ENCODE assay signal across 12 cellular contexts in the genomic region with DNA sequence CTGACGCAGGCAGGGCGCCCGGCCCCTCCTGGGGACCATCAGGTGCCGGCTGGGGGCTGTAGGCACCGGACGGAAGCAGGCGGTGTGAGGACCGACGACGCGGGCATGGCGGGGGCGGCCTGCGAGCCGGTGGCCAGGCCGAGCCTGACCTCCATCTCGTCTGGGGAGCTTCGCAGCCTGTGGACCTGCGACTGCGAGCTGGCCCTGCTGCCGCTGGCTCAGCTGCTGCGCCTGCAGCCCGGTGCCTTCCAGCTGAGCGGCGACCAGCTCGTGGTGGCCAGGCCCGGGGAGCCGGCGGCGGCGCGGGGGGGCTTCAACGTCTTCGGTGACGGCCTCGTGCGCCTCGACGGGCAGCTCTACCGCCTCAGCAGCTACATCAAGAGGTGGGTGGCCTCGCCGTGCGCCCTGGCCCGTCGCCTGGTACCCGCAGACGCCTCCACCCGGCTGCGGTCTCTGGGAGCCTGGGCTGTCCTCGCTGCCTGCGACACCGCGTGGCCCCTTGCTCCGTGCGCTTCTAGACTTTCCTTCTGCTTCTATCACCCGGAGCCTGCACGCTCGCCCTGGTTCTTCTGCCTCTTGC. TPM values are rescaled to one million over a fixed set of nuclear protein-coding genes. Genes with fewer than 3 reads are reported as not detected.
DNase-seq lines count a peak whose midpoint lies in the region; ATAC-seq and TF ChIP-seq lines count a peak whose summit lies in the region.
"Had no signal": no experiment of that assay in that cellular context is flagged by ENCODE, and none has a peak within 500 bp of the region (broad histone marks: within the 10 kb centered on the region; RNA-seq: fewer than 3 reads in every experiment).

No MANE protein-coding gene starts in this region.

- peak overlapping the region; percentile 36 for H3K14ac ChIP-seq in trophoblast cell (ENCODE audit: low read length)

- peak overlapping the region; percentile 93 for H4K91ac ChIP-seq in trophoblast cell (ENCODE audit: low read depth, low read length)

- peak overlapping the region; percentile 93 for H2BK12ac ChIP-seq in trophoblast cell (ENCODE audit: low read length)

- no peak overlapping the region for H3K23ac ChIP-seq in trophoblast cell (ENCODE audit: low read length)

- peak overlapping the region; percentile 56 for H3K4me2 ChIP-seq in trophoblast cell (ENCODE audit: low read length)

- 8% methylated on average over 58 of the region's 58 CpGs for WGBS in right cardiac atrium
- no CpG with 5 or more reads among the region's 58 CpGs for WGBS in trophoblast cell (ENCODE audit: extremely low coverage, insufficient coverage, insufficient read length)

- peak overlapping the region; percentile 85 for H4K8ac ChIP-seq in trophoblast cell (ENCODE audit: low read depth, low read length)

- H3K18ac ChIP-seq in trophoblast cell (ENCODE audit: low read length): peak overlapping the region; percentile 88

- no peaks in the 10 kb centered on the region for H3K27me3 ChIP-seq in ascending aorta
- no peaks in the 10 kb centered on the region for H3K27me3 ChIP-seq in right cardiac atrium (ENCODE audit: control insufficient read depth, insufficient read depth)
- no peaks in the 10 kb centered on the region for H3K27me3 ChIP-seq in trophoblast cell (ENCODE audit: insufficient read depth, low read length)

- peak overlapping the region; percentile 37 for H2AFZ ChIP-seq in trophoblast cell (ENCODE audit: insufficient read depth, low read length, poor library complexity)

- ATAC-seq in right cardiac atrium (peak; percentile 44 to 52), GM21717 (IDR thresholded peaks at IDR 0.05; ENCODE audit: unreplicated experiment) (no peak), SK-N-SH treated with all-trans-retinoic acid at 6 μM for 48 hours (no peak)

- H3K9me3 ChIP-seq in ascending aorta: no peaks in the 10 kb centered on the region
- no peaks in the 10 kb centered on the region for H3K9me3 ChIP-seq in right cardiac atrium (ENCODE audit: control insufficient read depth, low read length)
- H3K9me3 ChIP-seq in trophoblast cell (ENCODE audit: insufficient read depth, low read depth, low read length): no peaks in the 10 kb centered on the region

- peaks cover 0 to 5% of the 10 kb centered on the region in 2 donors for H3K36me3 ChIP-seq in ascending aorta
- peaks cover 0 to 2% of the 10 kb centered on the region in 2 experiments for H3K36me3 ChIP-seq in trophoblast cell (ENCODE audit: control insufficient read depth in 1 of 2, insufficient read depth in 2 of 2, low read length in 2 of 2)

- H3K27ac ChIP-seq in ascending aorta (peak overlapping the region; percentile 95 to 98), right cardiac atrium (ENCODE audit: low read length) (peak overlapping the region; percentile 52), trophoblast cell (ENCODE audit: low read depth, low read length) (peak overlapping the region; percentile 73)

- peaks cover 20% of the 10 kb centered on the region for H3K79me1 ChIP-seq in trophoblast cell (ENCODE audit: low read length)

- H3K4ac ChIP-seq in trophoblast cell (ENCODE audit: low read depth, low read length): peak overlapping the region; percentile 61

- peaks cover 2% of the 10 kb centered on the region for H3K79me2 ChIP-seq in trophoblast cell (ENCODE audit: control insufficient read depth, insufficient read depth, low read length, poor library complexity)

- H4K12ac ChIP-seq in trophoblast cell (ENCODE audit: low read depth, low read length): peak overlapping the region; percentile 51

- peak overlapping the region; percentile 73 for H2BK5ac ChIP-seq in trophoblast cell (ENCODE audit: low read depth, low read length, poor library complexity)

- DNase-seq in AG08396 (ENCODE audit: low spot score) (peak; percentile 34), ascending aorta (ENCODE audit: low spot score in 2 of 2) (no peak), right cardiac atrium (peak in 2 of 3 donors; percentile 70 to 78), trophoblast cell (no peak), RPMI8226 (no peak), NCI-H2029 treated with DMSO at 0.1 percent for 48 hours (lab: John Stamatoyannopoulos, UW) (no peak)
- DNase-seq: activated effector memory CD4-positive, alpha-beta T cell treated with Interleukin-2 at 50 U/mL for 16 hours; hypothalamus; NCI-H2029; stimulated activated CD4-positive, alpha-beta T cell treated with anti-CD3 and anti-CD28 coated beads, Interleukin-1b, Interleukin-23, amount 100 ng/mL, for 48 hours had no signal

- H3K4me1 ChIP-seq in ascending aorta: peaks cover 3 to 23% of the 10 kb centered on the region in 2 donors
- peaks cover 5% of the 10 kb centered on the region for H3K4me1 ChIP-seq in right cardiac atrium (ENCODE audit: control insufficient read depth, insufficient read depth, low read length)
- peaks cover 18 to 25% of the 10 kb centered on the region in 2 experiments for H3K4me1 ChIP-seq in trophoblast cell (ENCODE audit: control insufficient read depth in 1 of 2, insufficient read depth in 2 of 2, low read length in 2 of 2)

- H3K9ac ChIP-seq in trophoblast cell (ENCODE audit: low read length): no peak overlapping the region

- H3K4me3 ChIP-seq in ascending aorta: peak overlapping the region; percentile 56 to 81
- H3K4me3 ChIP-seq in right cardiac atrium (ENCODE audit: low read length): peak overlapping the region; percentile 48
- H3K4me3 ChIP-seq in trophoblast cell (ENCODE audit: low read depth, low read length): peak overlapping the region; percentile 63

- H2AK5ac ChIP-seq in trophoblast cell (ENCODE audit: low read length): peak overlapping the region; percentile 89

- peak overlapping the region; percentile 56 for H2BK120ac ChIP-seq in trophoblast cell (ENCODE audit: insufficient read depth, low read length, poor library complexity)

- TF ChIP-seq CTCF in ascending aorta (IDR thresholded peaks at IDR 0.05): no peak

- intact Hi-C loops in ascending aorta (cut with DNase I): loop anchor here (2.0 to 10.0 kb wide), 4 partner anchors 42 to 499 kb away; partner anchors contain the start of gene HMGB1
- intact Hi-C loops in right cardiac atrium (cut with DNase I): no loop called here

TF ChIP-seq in SK-N-SH treated with all-trans-retinoic acid at 6 μM for 48 hours, 23 proteins besides CTCF, POLR2A, EP300 and RAD21 (continues in another document):
- TF ChIP-seq, protein P1, sequence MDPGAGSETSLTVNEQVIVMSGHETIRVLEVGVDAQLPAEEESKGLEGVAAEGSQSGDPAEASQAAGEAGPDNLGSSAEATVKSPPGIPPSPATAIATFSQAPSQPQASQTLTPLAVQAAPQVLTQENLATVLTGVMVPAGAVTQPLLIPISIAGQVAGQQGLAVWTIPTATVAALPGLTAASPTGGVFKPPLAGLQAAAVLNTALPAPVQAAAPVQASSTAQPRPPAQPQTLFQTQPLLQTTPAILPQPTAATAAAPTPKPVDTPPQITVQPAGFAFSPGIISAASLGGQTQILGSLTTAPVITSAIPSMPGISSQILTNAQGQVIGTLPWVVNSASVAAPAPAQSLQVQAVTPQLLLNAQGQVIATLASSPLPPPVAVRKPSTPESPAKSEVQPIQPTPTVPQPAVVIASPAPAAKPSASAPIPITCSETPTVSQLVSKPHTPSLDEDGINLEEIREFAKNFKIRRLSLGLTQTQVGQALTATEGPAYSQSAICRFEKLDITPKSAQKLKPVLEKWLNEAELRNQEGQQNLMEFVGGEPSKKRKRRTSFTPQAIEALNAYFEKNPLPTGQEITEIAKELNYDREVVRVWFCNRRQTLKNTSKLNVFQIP (CRISPR knock-in tag; IDR thresholded peaks at IDR 0.05; ENCODE audit: borderline replicate concordance, low read depth): no peak
- TF ChIP-seq ZNF565 (CRISPR knock-in tag; conservative IDR thresholded peaks at IDR 0.05; ENCODE audit: low read depth): no peak
- no peak for TF ChIP-seq PPARA (CRISPR knock-in tag; IDR thresholded peaks at IDR 0.05; ENCODE audit: borderline replicate concordance)
- no peak for TF ChIP-seq ARNTL (CRISPR knock-in tag; IDR thresholded peaks at IDR 0.05; ENCODE audit: borderline replicate concordance, low read depth)
- no peak for TF ChIP-seq ZNF70 (CRISPR knock-in tag; IDR thresholded peaks at IDR 0.05)
- TF ChIP-seq GLIS3 (CRISPR knock-in tag; IDR thresholded peaks at IDR 0.05): no peak
- TF ChIP-seq BACH2 (CRISPR knock-in tag; IDR thresholded peaks at IDR 0.05; ENCODE audit: borderline replicate concordance): no peak
- TF ChIP-seq, protein P2, sequence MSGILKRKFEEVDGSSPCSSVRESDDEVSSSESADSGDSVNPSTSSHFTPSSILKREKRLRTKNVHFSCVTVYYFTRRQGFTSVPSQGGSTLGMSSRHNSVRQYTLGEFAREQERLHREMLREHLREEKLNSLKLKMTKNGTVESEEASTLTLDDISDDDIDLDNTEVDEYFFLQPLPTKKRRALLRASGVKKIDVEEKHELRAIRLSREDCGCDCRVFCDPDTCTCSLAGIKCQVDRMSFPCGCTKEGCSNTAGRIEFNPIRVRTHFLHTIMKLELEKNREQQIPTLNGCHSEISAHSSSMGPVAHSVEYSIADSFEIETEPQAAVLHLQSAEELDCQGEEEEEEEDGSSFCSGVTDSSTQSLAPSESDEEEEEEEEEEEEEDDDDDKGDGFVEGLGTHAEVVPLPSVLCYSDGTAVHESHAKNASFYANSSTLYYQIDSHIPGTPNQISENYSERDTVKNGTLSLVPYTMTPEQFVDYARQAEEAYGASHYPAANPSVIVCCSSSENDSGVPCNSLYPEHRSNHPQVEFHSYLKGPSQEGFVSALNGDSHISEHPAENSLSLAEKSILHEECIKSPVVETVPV (CRISPR knock-in tag; IDR thresholded peaks at IDR 0.05): no peak
- no peak for TF ChIP-seq TOX (CRISPR knock-in tag; IDR thresholded peaks at IDR 0.05; ENCODE audit: borderline replicate concordance)
- no peak for TF ChIP-seq CSDC2 (CRISPR knock-in tag; IDR thresholded peaks at IDR 0.05)
- TF ChIP-seq ISL1 (CRISPR knock-in tag; IDR thresholded peaks at IDR 0.05): no peak
- TF ChIP-seq TCF4 (CRISPR knock-in tag; IDR thresholded peaks at IDR 0.05; ENCODE audit: borderline replicate concordance): no peak
- no peak for TF ChIP-seq ZFP30 (CRISPR knock-in tag; IDR thresholded peaks at IDR 0.05)

RNA-seq across cellular contexts. Expression of gene MEDAG, which starts 0.4 kb away (rescaled TPM):
- total RNA-seq in ascending aorta (98.8 TPM), right cardiac atrium (10 to 100 TPM in 1 of 4 donors, 1 to 10 TPM in 3; 5.4 to 22.2 (median 8.5) TPM)
- 7.3 TPM for polyA plus RNA-seq in right cardiac atrium
- 0.58 and 0.63 TPM in 2 replicates for polyA plus RNA-seq in trophoblast cell (2013)

RNA-seq across cellular contexts. Expression of gene TEX26, which starts 26.0 kb away (rescaled TPM):
- total RNA-seq in ascending aorta (not detected), right cardiac atrium (not detected)
- 0.27 TPM for polyA plus RNA-seq in right cardiac atrium
- 0.12 TPM in 1 of 2 replicates, not detected in the other for polyA plus RNA-seq in trophoblast cell (2013)

Comparison
In these comparisons a context has a peak if more than half of its experiments do, and no peak if none do; other contexts are left out.
1. DNase-seq: peak in AG08396 (single experiment) and right cardiac atrium (2 of 3); none in ascending aorta (0 of 2), trophoblast cell (0 of 2), RPMI8226 (single experiment) and NCI-H2029 treated with DMSO at 0.1 percent for 48 hours (single experiment).
2. ATAC-seq: peak in right cardiac atrium (2 of 2); none in GM21717 (single experiment) and SK-N-SH treated with all-trans-retinoic acid at 6 μM for 48 hours (single experiment).
3. Peak in every context shown above with its lines, with median percentiles within 50 percentile points of each other: H3K27ac ChIP-seq and H3K4me3 ChIP-seq.